16 cellular contexts compared by ENCODE assay signal in the genomic region with DNA sequence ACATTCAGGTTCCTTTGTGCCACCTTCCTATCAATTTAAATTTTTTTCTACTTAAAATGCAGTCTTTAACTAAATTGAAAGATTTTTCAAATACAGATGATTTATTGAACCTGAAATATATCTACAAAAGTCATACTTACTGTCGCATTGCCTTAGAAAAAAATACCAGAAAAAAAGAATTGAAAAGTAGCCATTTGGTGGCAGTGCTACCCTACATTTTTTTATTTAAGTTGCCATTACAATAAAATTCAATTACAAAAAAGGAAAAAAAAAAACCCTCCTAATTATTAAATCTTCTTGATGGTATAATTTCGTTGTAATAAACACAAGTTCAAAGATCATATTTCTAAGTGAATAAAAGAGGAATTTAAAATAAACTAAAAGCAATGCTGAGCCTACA. TPM values are rescaled to one million over a fixed set of nuclear protein-coding genes. Genes with fewer than 3 reads are reported as not detected.
DNase-seq lines count a peak whose midpoint lies in the region; ATAC-seq, FAIRE-seq and TF ChIP-seq lines count a peak whose summit lies in the region.
"Had no signal": no experiment of that assay in that cellular context is flagged by ENCODE, and none has a peak within 500 bp of the region (broad histone marks: within the 10 kb centered on the region; RNA-seq: fewer than 3 reads in every experiment).

No MANE protein-coding gene starts in this region.

- H3K27me3 Mint-ChIP-seq in brain = no peaks in the 10 kb centered on the region
- H3K27me3 Mint-ChIP-seq: activated naive CD8-positive, alpha-beta T cell treated with anti-CD3 and anti-CD28 coated beads for 36 hours had no signal

- no peaks in the 10 kb centered on the region for H3K9me3 Mint-ChIP-seq in brain

- H3K4me1 Mint-ChIP-seq in brain = no peaks in the 10 kb centered on the region
- H3K4me1 Mint-ChIP-seq: activated naive CD8-positive, alpha-beta T cell treated with anti-CD3 and anti-CD28 coated beads for 36 hours had no signal

- no peaks in the 10 kb centered on the region for H4K20me1 ChIP-seq in neural cell (ENCODE audit: insufficient read depth)

- no peak for TF ChIP-seq POLR2A in Peyer's patch (IDR thresholded peaks at IDR 0.05)

- peak; percentile 24 for DNase-seq in ELR (ENCODE audit: low read depth)
- peak; percentile 11 for DNase-seq in KBM-7
- DNase-seq in GM19239 (ENCODE audit: insufficient read length, low spot score) = no peak
- no peak for DNase-seq in Peyer's patch
- DNase-seq: activated CD4-positive, alpha-beta T cell treated with anti-CD3 and anti-CD28 coated beads for 4 hours; activated naive CD8-positive, alpha-beta T cell treated with anti-CD3 and anti-CD28 coated beads for 36 hours; caudate nucleus; CD8-positive, alpha-beta T cell; NCI-H1436 treated with DMSO at 0.1 percent for 48 hours; NCI-H510A treated with DMSO at 0.1 percent for 48 hours; T-helper 2 cell had no signal

- TF ChIP-seq EP300 in neural cell (conservative IDR thresholded peaks at IDR 0.05; ENCODE audit: poor library complexity, severe bottlenecking) = no peak

- no peak overlapping the region for H3K27ac Mint-ChIP-seq in brain
- H3K27ac Mint-ChIP-seq: activated naive CD8-positive, alpha-beta T cell treated with anti-CD3 and anti-CD28 coated beads for 36 hours; CD8-positive, alpha-beta T cell had no signal

- H3K9me2 ChIP-seq in neural cell (ENCODE audit: insufficient read depth, low read length) = no peaks in the 10 kb centered on the region

- no peak overlapping the region for H3K4me2 ChIP-seq in neural cell (ENCODE audit: low read length)

- H3K27ac ChIP-seq in neural cell (ENCODE audit: low read length) (no peak overlapping the region), Peyer's patch (no peak overlapping the region)
- H3K27ac ChIP-seq: gastroesophageal sphincter had no signal

- peak; percentile 27 to 42 for TF ChIP-seq CTCF in brain (conservative IDR thresholded peaks at IDR 0.05)
- peak; percentile 24 for TF ChIP-seq CTCF in neural cell (IDR thresholded peaks at IDR 0.05; ENCODE audit: poor library complexity, severe bottlenecking)
- TF ChIP-seq CTCF in Peyer's patch (IDR thresholded peaks at IDR 0.05) = peak in 2 of 6 experiments; percentile 25 to 37

- no peak overlapping the region for H3K4me3 Mint-ChIP-seq in brain
- H3K4me3 Mint-ChIP-seq: activated naive CD8-positive, alpha-beta T cell treated with anti-CD3 and anti-CD28 coated beads for 36 hours; CD8-positive, alpha-beta T cell had no signal

- H3K4me1 ChIP-seq in Peyer's patch = no peaks in the 10 kb centered on the region
- H3K4me1 ChIP-seq: gastroesophageal sphincter had no signal

- no peak overlapping the region for H3K4me3 ChIP-seq in neural cell (ENCODE audit: low read length)
- no peak overlapping the region for H3K4me3 ChIP-seq in Peyer's patch
- H3K4me3 ChIP-seq: gastroesophageal sphincter had no signal

- no peaks in the 10 kb centered on the region for H3K79me2 ChIP-seq in neural cell (replicated peaks; ENCODE audit: insufficient read depth, low read length)

- TF ChIP-seq RAD21 in neural cell (conservative IDR thresholded peaks at IDR 0.05) = no peak

- no peak for ATAC-seq in HG03039 (IDR thresholded peaks at IDR 0.05; ENCODE audit: unreplicated experiment)
- ATAC-seq: CD8-positive, alpha-beta T cell; gastroesophageal sphincter had no signal

- no peak overlapping the region for H2AFZ ChIP-seq in neural cell (ENCODE audit: low read depth, low read length)

- H3F3A ChIP-seq in neural cell (ENCODE audit: insufficient read depth, low read length, poor library complexity, severe bottlenecking) = no peaks in the 10 kb centered on the region

- H3K27me3 ChIP-seq in neural cell (ENCODE audit: insufficient read depth, low read depth, low read length) (no peaks in the 10 kb centered on the region), Peyer's patch (no peaks in the 10 kb centered on the region)
- H3K27me3 ChIP-seq: gastroesophageal sphincter had no signal

- FAIRE-seq in GM19239 (lab: Jason Lieb, UNC) = no peak
- FAIRE-seq: endothelial cell of umbilical vein had no signal

- H3K36me3 ChIP-seq in neural cell (ENCODE audit: insufficient read depth, low read length) (no peaks in the 10 kb centered on the region), Peyer's patch (no peaks in the 10 kb centered on the region)
- H3K36me3 ChIP-seq: gastroesophageal sphincter had no signal

- no peaks in the 10 kb centered on the region for H3K36me3 Mint-ChIP-seq in brain
- H3K36me3 Mint-ChIP-seq: activated naive CD8-positive, alpha-beta T cell treated with anti-CD3 and anti-CD28 coated beads for 36 hours; CD8-positive, alpha-beta T cell had no signal

- in situ Hi-C loops in KBM-7 (cut with MboI; ENCODE audit: low pct_unique_long_range_greater_than_20kb, low sequenced_read_pairs) = no loop called here

- no peak overlapping the region for H3K9ac ChIP-seq in neural cell (ENCODE audit: low read length)

- H3K9me3 ChIP-seq in neural cell (ENCODE audit: low read length) = no peaks in the 10 kb centered on the region
- no peaks in the 10 kb centered on the region for H3K9me3 ChIP-seq in Peyer's patch
- H3K9me3 ChIP-seq: gastroesophageal sphincter had no signal

TF ChIP-seq in neural cell, 6 proteins besides CTCF, POLR2A, EP300 and RAD21:
- TF ChIP-seq EZH2 (IDR thresholded peaks at IDR 0.05; ENCODE audit: borderline replicate concordance, insufficient read depth, low read length, poor library complexity, severe bottlenecking) = no peak
- no peak for TF ChIP-seq MXI1 (conservative IDR thresholded peaks at IDR 0.05; ENCODE audit: poor library complexity, severe bottlenecking)
- no peak for TF ChIP-seq TAF1 (IDR thresholded peaks at IDR 0.05; ENCODE audit: low read depth)
- no peak for TF ChIP-seq POLR2AphosphoS5 (IDR thresholded peaks at IDR 0.05)
- TF ChIP-seq SMC3 (conservative IDR thresholded peaks at IDR 0.05; ENCODE audit: poor library complexity) = no peak
- TF ChIP-seq, protein P1, sequence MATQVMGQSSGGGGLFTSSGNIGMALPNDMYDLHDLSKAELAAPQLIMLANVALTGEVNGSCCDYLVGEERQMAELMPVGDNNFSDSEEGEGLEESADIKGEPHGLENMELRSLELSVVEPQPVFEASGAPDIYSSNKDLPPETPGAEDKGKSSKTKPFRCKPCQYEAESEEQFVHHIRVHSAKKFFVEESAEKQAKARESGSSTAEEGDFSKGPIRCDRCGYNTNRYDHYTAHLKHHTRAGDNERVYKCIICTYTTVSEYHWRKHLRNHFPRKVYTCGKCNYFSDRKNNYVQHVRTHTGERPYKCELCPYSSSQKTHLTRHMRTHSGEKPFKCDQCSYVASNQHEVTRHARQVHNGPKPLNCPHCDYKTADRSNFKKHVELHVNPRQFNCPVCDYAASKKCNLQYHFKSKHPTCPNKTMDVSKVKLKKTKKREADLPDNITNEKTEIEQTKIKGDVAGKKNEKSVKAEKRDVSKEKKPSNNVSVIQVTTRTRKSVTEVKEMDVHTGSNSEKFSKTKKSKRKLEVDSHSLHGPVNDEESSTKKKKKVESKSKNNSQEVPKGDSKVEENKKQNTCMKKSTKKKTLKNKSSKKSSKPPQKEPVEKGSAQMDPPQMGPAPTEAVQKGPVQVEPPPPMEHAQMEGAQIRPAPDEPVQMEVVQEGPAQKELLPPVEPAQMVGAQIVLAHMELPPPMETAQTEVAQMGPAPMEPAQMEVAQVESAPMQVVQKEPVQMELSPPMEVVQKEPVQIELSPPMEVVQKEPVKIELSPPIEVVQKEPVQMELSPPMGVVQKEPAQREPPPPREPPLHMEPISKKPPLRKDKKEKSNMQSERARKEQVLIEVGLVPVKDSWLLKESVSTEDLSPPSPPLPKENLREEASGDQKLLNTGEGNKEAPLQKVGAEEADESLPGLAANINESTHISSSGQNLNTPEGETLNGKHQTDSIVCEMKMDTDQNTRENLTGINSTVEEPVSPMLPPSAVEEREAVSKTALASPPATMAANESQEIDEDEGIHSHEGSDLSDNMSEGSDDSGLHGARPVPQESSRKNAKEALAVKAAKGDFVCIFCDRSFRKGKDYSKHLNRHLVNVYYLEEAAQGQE (IDR thresholded peaks at IDR 0.05; ENCODE audit: borderline replicate concordance) = no peak

RNA-seq across cellular contexts. Expression of gene DSC3, which starts 43.4 kb away (rescaled TPM):
- polyA plus RNA-seq in brain (ENCODE audit: insufficient read depth, low read depth, low replicate concordance) (not detected), neural cell (0.10 TPM in 1 of 2 replicates, not detected in the other)
- under 0.01 TPM in 1 of 2 replicates, not detected in the other for polyA minus RNA-seq in neural cell
- 1 to 10 TPM in 1 of 4 donors, under 1 TPM in 3; 0.38 to 2.0 (median 0.76) TPM for total RNA-seq in Peyer's patch
- total RNA-seq: CD8-positive, alpha-beta T cell had no signal

Comparison
In these comparisons a context has a peak if more than half of its experiments do, and no peak if none do; other contexts are left out.
1. DNase-seq: peak in ELR (single experiment) and KBM-7 (single experiment); none in GM19239 (single experiment) and Peyer's patch (0 of 3).